ENCODE assay signal across 8 cellular contexts in the genomic region with DNA sequence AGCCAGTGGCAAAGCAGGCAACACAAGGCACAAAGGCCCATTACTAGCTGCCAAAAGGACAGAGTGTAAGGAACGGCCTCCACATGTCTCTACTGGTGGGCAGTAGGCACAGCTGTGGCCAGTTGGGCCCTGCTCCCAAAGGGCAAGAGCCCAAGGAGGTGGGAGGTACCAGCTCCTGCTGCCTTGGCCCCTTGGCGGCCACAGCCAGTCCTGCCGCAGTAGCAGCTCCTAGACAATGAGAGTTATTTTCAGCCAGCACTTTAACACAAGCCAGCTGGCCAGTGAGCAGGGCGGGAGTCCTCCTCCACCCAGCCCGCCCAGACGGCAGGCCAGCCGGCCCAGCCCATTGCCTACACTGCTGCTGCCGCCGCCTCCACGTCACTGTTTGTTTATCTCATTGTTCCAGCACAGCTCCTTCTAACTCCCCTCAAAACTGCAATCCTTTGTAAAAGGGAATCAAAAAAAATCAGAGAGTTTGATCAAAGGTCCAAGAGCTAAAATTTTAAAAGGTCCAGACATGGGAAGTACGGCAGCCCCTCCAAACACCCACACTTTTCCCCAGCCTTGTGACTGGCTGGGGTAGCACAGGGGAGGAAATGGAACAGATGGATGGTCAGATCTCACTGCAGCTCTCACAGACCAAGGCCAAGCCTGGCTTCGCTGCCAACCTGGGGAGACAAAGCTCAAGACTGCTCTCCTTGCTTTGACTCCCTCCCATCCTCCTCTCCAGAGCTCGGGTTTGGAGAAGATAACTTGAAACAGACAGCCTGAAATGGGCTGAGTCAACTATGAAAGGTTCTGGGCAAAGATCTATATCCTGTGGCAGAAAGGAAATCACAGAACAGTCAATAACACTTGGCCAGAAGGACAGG. TPM values are rescaled to one million over a fixed set of nuclear protein-coding genes. Genes with fewer than 3 reads are reported as not detected.
A peak's percentile ranks its signal among the peaks of the same experiment; 100 is the strongest.
DNase-seq lines count a peak whose midpoint lies in the region; ATAC-seq and TF ChIP-seq lines count a peak whose summit lies in the region.

No MANE protein-coding gene starts in this region.

- TF ChIP-seq CTCF in cardiac fibroblast (IDR thresholded peaks at IDR 0.05; ENCODE audit: low read depth, low read length) = peak; percentile 49

- DNase-seq in NCI-H1436 (lab: John Stamatoyannopoulos, UW) (peak; percentile 2), NCI-H1436 treated with DMSO at 0.1 percent for 48 hours (lab: John Stamatoyannopoulos, UW) (no peak), NCI-H82 treated with DMSO at 0.1 percent for 48 hours (lab: John Stamatoyannopoulos, UW; ENCODE audit: unreplicated experiment) (peak; percentile 83), cardiac fibroblast (ENCODE audit: low read depth in 2 of 2) (peak; percentile 95 to 98), renal cortical epithelial cell (ENCODE audit: low read depth) (peak; percentile 76), LoVo (ENCODE audit: low spot score) (no peak)

- H3K9me3 ChIP-seq in iPS-18c (ENCODE audit: control insufficient read depth, insufficient read depth, low read length) = no peaks in the 10 kb centered on the region

- H3K4me3 ChIP-seq in cardiac fibroblast (replicated peaks in 1 of 2; ENCODE audit: low read depth in 2 of 2, low read length in 2 of 2) (peak overlapping the region in 1 of 2 donors; percentile 19), iPS-18c (ENCODE audit: insufficient read depth, low read depth, low read length) (peak overlapping the region; percentile 0; the same call in 1 of the 2 replicates)

- ATAC-seq in GM18867 (IDR thresholded peaks at IDR 0.05; ENCODE audit: unreplicated experiment) = no peak

RNA-seq across cellular contexts. Expression of a gene that starts 33.5 kb away (rescaled TPM):
- 25.7 and 34.2 TPM in 2 replicates for total RNA-seq in renal cortical epithelial cell

RNA-seq across cellular contexts. Expression of a gene that starts 50.3 kb away (rescaled TPM):
- total RNA-seq in renal cortical epithelial cell = 11.6 and 17.3 TPM in 2 replicates

Comparison
In these comparisons a context has a peak if more than half of its experiments do, and no peak if none do; other contexts are left out.
1. DNase-seq: peak in NCI-H1436 (single experiment), NCI-H82 treated with DMSO at 0.1 percent for 48 hours (single experiment), cardiac fibroblast (2 of 2) and renal cortical epithelial cell (single experiment); none in NCI-H1436 treated with DMSO at 0.1 percent for 48 hours (single experiment) and LoVo (single experiment).